ENCODE assay signal across 15 cellular contexts in the genomic region with DNA sequence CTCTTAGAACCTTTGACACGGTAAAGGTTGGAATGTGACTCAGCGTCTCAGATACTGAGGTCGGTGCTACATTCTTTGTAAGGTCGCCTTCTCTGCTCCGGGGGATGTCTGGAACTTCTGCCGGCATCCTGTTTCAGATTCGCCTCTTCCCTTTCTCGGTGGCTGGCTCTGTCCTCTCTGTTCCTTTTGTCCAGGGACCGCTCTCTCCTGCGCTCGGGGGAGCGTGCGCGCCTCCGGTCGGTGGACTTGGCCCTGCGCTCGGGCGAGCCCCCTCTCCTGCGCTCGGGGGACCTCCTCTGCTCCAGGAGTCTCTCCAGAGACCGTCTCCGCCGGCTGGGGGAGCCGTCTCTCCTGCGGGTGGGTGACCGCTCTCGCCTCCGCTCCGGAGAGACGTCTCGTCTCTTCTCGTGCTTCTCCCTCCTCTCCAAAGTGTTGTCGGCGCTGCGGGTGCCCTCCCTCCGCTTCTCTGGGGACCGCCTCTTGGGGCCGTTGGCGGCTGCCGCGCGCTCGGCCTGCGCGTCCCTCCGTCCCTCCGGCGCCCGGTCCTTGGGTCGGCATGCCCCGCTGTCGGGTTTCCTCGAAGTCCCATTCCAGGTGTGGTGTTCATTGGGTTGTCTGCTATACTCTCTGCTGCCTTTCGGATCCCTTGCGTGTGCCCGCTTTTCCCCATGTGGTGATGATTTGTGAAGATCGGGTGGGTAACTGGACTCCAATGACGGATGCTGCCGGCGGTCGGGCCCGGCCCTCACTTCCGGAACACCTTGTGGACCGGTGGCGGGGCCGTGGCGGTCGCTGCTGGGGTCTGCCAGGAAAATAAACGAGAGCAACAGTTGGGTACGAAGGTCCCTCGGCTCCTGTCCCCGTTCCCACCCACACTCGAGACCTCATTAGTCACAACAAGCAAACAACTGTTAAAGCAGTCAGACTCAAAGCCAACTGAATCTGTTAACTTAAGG.
A peak's percentile ranks its signal among the peaks of the same experiment; 100 is the strongest.
DNase-seq lines count a peak whose midpoint lies in the region; ATAC-seq and TF ChIP-seq lines count a peak whose summit lies in the region.
"Had no signal": no experiment of that assay in that cellular context is flagged by ENCODE, and none has a peak within 500 bp of the region (broad histone marks: within the 10 kb centered on the region; RNA-seq: fewer than 3 reads in every experiment).

No MANE protein-coding gene starts in this region.

- peak overlapping the region; percentile 79 for H3K4me3 Mint-ChIP-seq in endothelial cell (ENCODE audit: unreplicated experiment)
- H3K4me3 Mint-ChIP-seq in activated CD8-positive, alpha-beta T cell treated with anti-CD3 and anti-CD28 coated beads for 36 hours: no peak overlapping the region
- H3K4me3 Mint-ChIP-seq in stimulated activated naive B cell treated with anti-CD40 and anti-IgM and Interleukin-4, amounts not matched to agents 10 μg/mL and 1 μg/mL and 100 μg/mL, for 72 hours: no peak overlapping the region
- H3K4me3 Mint-ChIP-seq: activated CD8-positive, alpha-beta memory T cell treated with anti-CD3 and anti-CD28 coated beads, Interleukin-2, amount 10 ng/mL, durations not matched to agents 7 days and 5 days; activated naive CD8-positive, alpha-beta T cell treated with anti-CD3 and anti-CD28 coated beads for 36 hours; naive thymus-derived CD8-positive, alpha-beta T cell; T-helper 17 cell had no signal

- CTCF ChIA-PET in activated CD8-positive, alpha-beta T cell treated with anti-CD3 and anti-CD28 coated beads for 36 hours (lab: Charles Lee): no interaction called here

- intact Hi-C loops in activated CD8-positive, alpha-beta T cell treated with anti-CD3 and anti-CD28 coated beads for 36 hours (cut with micrococcal nuclease): no loop called here

- peaks cover 0 to 2% (median 0%) of the 10 kb centered on the region in 5 donors for H3K9me3 ChIP-seq in subcutaneous abdominal adipose tissue (ENCODE audit: control insufficient read depth in 5 of 5, low read length in 5 of 5)

- H3K4me1 Mint-ChIP-seq in endothelial cell (ENCODE audit: unreplicated experiment): peaks cover 45% of the 10 kb centered on the region
- H3K4me1 Mint-ChIP-seq in activated CD8-positive, alpha-beta T cell treated with anti-CD3 and anti-CD28 coated beads for 36 hours (ENCODE audit: low read depth): no peaks in the 10 kb centered on the region
- peaks cover 2 to 9% of the 10 kb centered on the region in 2 donors for H3K4me1 Mint-ChIP-seq in stimulated activated naive B cell treated with anti-CD40 and anti-IgM and Interleukin-4, amounts not matched to agents 10 μg/mL and 1 μg/mL and 100 μg/mL, for 72 hours
- H3K4me1 Mint-ChIP-seq: T-helper 17 cell had no signal

- no peak overlapping the region for H3K9ac ChIP-seq in subcutaneous abdominal adipose tissue (ENCODE audit: low read length in 5 of 5)

- peak; percentile 17 for ATAC-seq in left lobe of liver
- ATAC-seq in activated CD8-positive, alpha-beta T cell treated with anti-CD3 and anti-CD28 coated beads for 36 hours: no peak
- no peak for ATAC-seq in stimulated activated naive B cell treated with anti-CD40 and anti-IgM and Interleukin-4, amounts not matched to agents 10 μg/mL and 1 μg/mL and 100 μg/mL, for 72 hours (replicated peaks)
- ATAC-seq: activated CD8-positive, alpha-beta memory T cell treated with anti-CD3 and anti-CD28 coated beads, Interleukin-2, amount 10 ng/mL, durations not matched to agents 7 days and 5 days; naive thymus-derived CD8-positive, alpha-beta T cell; T-helper 17 cell had no signal

- H3K27ac ChIP-seq in subcutaneous abdominal adipose tissue (ENCODE audit: low read depth, low read length): no peak overlapping the region

- TF ChIP-seq CTCF in endothelial cell (IDR thresholded peaks at IDR 0.05; ENCODE audit: unreplicated experiment): no peak
- no peak for TF ChIP-seq CTCF in activated CD8-positive, alpha-beta T cell treated with anti-CD3 and anti-CD28 coated beads for 36 hours (IDR thresholded peaks at IDR 0.05)

- no peaks in the 10 kb centered on the region for H3K9me3 Mint-ChIP-seq in endothelial cell (ENCODE audit: unreplicated experiment)
- H3K9me3 Mint-ChIP-seq in activated CD8-positive, alpha-beta T cell treated with anti-CD3 and anti-CD28 coated beads for 36 hours: peaks cover 3% of the 10 kb centered on the region
- peaks cover 4 to 10% of the 10 kb centered on the region in 2 donors for H3K9me3 Mint-ChIP-seq in stimulated activated naive B cell treated with anti-CD40 and anti-IgM and Interleukin-4, amounts not matched to agents 10 μg/mL and 1 μg/mL and 100 μg/mL, for 72 hours

- H3K27me3 ChIP-seq in H7 (ENCODE audit: control insufficient read depth, insufficient read depth, low read length) (no peaks in the 10 kb centered on the region), subcutaneous abdominal adipose tissue (ENCODE audit: control insufficient read depth in 5 of 5, insufficient read depth in 4 of 5, low read length in 5 of 5) (no peaks in the 10 kb centered on the region)

- peaks cover 0 to 11% (median 6%) of the 10 kb centered on the region in 5 donors for H3K4me1 ChIP-seq in subcutaneous abdominal adipose tissue (ENCODE audit: control insufficient read depth in 5 of 5, insufficient read depth in 5 of 5, low read length in 5 of 5)

- peak; percentile 48 for DNase-seq in H7
- peak; percentile 48 for DNase-seq in endothelial cell (ENCODE audit: low spot score)
- no peak for DNase-seq in left lobe of liver (ENCODE audit: low spot score)
- DNase-seq in activated CD8-positive, alpha-beta T cell treated with anti-CD3 and anti-CD28 coated beads for 36 hours: no peak
- DNase-seq in stimulated activated naive B cell treated with anti-CD40 and anti-IgM and Interleukin-4, amounts not matched to agents 10 μg/mL and 1 μg/mL and 100 μg/mL, for 72 hours: no peak
- no peak for DNase-seq in ureter (ENCODE audit: low spot score)
- DNase-seq in NCI-H2107 treated with DMSO at 0.1 percent for 48 hours (lab: John Stamatoyannopoulos, UW; ENCODE audit: unreplicated experiment): no peak
- DNase-seq: activated CD8-positive, alpha-beta memory T cell treated with anti-CD3 and anti-CD28 coated beads, Interleukin-2, amount 10 ng/mL, durations not matched to agents 7 days and 5 days; activated naive CD8-positive, alpha-beta T cell treated with anti-CD3 and anti-CD28 coated beads for 36 hours; effector CD4-positive, alpha-beta T cell; naive thymus-derived CD8-positive, alpha-beta T cell; NCI-H2171 treated with DMSO at 0.1 percent for 48 hours; OCI-M1; T-helper 17 cell had no signal

- peak overlapping the region; percentile 30 for H3K4me3 ChIP-seq in H7 (ENCODE audit: insufficient read depth, low read depth, low read length)
- H3K4me3 ChIP-seq in subcutaneous abdominal adipose tissue (ENCODE audit: low read depth in 1 of 5, low read length in 5 of 5): peak overlapping the region in 4 of 5 donors; percentile 23 to 50 (median 37)

- peaks cover 11% of the 10 kb centered on the region for H3K36me3 Mint-ChIP-seq in endothelial cell (ENCODE audit: low read depth, unreplicated experiment)
- H3K36me3 Mint-ChIP-seq in activated CD8-positive, alpha-beta T cell treated with anti-CD3 and anti-CD28 coated beads for 36 hours (ENCODE audit: low read depth): peaks cover 3% of the 10 kb centered on the region
- no peaks in the 10 kb centered on the region for H3K36me3 Mint-ChIP-seq in stimulated activated naive B cell treated with anti-CD40 and anti-IgM and Interleukin-4, amounts not matched to agents 10 μg/mL and 1 μg/mL and 100 μg/mL, for 72 hours

- POLR2A ChIA-PET in activated CD8-positive, alpha-beta T cell treated with anti-CD3 and anti-CD28 coated beads for 36 hours (lab: Charles Lee): no interaction called here

- H3K27ac Mint-ChIP-seq in endothelial cell (ENCODE audit: unreplicated experiment): peak overlapping the region; percentile 72
- no peak overlapping the region for H3K27ac Mint-ChIP-seq in activated CD8-positive, alpha-beta T cell treated with anti-CD3 and anti-CD28 coated beads for 36 hours
- H3K27ac Mint-ChIP-seq in stimulated activated naive B cell treated with anti-CD40 and anti-IgM and Interleukin-4, amounts not matched to agents 10 μg/mL and 1 μg/mL and 100 μg/mL, for 72 hours: no peak overlapping the region
- H3K27ac Mint-ChIP-seq: activated CD8-positive, alpha-beta memory T cell treated with anti-CD3 and anti-CD28 coated beads, Interleukin-2, amount 10 ng/mL, durations not matched to agents 7 days and 5 days; activated naive CD8-positive, alpha-beta T cell treated with anti-CD3 and anti-CD28 coated beads for 36 hours; T-helper 17 cell had no signal

- no peaks in the 10 kb centered on the region for H3K27me3 Mint-ChIP-seq in endothelial cell (ENCODE audit: unreplicated experiment)
- H3K27me3 Mint-ChIP-seq in activated CD8-positive, alpha-beta T cell treated with anti-CD3 and anti-CD28 coated beads for 36 hours: peaks cover 23% of the 10 kb centered on the region
- peaks cover 18 to 27% of the 10 kb centered on the region in 2 donors for H3K27me3 Mint-ChIP-seq in stimulated activated naive B cell treated with anti-CD40 and anti-IgM and Interleukin-4, amounts not matched to agents 10 μg/mL and 1 μg/mL and 100 μg/mL, for 72 hours

- peaks cover 4% of the 10 kb centered on the region for H3K36me3 ChIP-seq in H7 (replicated peaks; ENCODE audit: control insufficient read depth, insufficient read depth, low read length)
- peaks cover 13 to 28% (median 23%) of the 10 kb centered on the region in 5 donors for H3K36me3 ChIP-seq in subcutaneous abdominal adipose tissue (ENCODE audit: control insufficient read depth in 5 of 5, insufficient read depth in 5 of 5, low read length in 5 of 5)

Comparison
In these comparisons a context has a peak if more than half of its experiments do, and no peak if none do; other contexts are left out.
1. DNase-seq: peak in H7 (single experiment) and endothelial cell (single experiment); none in left lobe of liver (single experiment), activated CD8-positive, alpha-beta T cell treated with anti-CD3 and anti-CD28 coated beads for 36 hours (single experiment), stimulated activated naive B cell treated with anti-CD40 and anti-IgM and Interleukin-4, amounts not matched to agents 10 μg/mL and 1 μg/mL and 100 μg/mL, for 72 hours (single experiment), ureter (single experiment) and NCI-H2107 treated with DMSO at 0.1 percent for 48 hours (single experiment).